16 cellular contexts compared by ENCODE assay signal in the genomic region with DNA sequence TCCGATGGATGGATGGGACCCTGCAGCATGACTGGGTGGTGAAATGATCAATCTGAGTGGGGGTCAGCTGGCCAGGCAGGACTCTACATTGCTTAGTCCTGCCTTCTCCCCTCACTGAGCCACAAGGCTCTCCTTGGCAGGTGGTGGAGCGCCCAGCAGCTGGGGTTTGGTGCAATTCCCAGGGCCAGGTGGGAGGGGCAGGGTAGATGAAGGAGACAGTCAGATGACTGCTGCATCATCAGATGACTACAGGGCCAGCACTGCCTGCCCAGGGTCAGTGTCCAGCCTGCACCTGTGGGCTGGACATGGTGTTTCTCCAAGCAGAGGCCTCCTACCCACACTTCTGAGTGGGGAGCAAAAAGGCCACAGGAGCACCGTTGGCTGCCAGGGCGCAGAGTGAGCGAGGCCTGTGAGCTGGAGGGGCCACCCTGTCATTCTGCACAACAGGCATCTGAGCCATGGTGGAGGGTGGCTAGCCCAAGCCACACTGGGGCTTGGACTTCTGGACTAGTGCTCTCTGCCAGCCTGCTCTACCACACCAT.
A peak's percentile ranks its signal among the peaks of the same experiment; 100 is the strongest.
DNase-seq lines count a peak whose midpoint lies in the region; ATAC-seq and TF ChIP-seq lines count a peak whose summit lies in the region.
"Had no signal": no experiment of that assay in that cellular context is flagged by ENCODE, and none has a peak within 500 bp of the region (broad histone marks: within the 10 kb centered on the region; RNA-seq: fewer than 3 reads in every experiment).

No MANE protein-coding gene starts in this region.

- H3K4me3 Mint-ChIP-seq in activated CD8-positive, alpha-beta memory T cell treated with anti-CD3 and anti-CD28 coated beads, Interleukin-2, amount 10 ng/mL, durations not matched to agents 7 days and 5 days, result no peak overlapping the region
- H3K4me3 Mint-ChIP-seq in MCF 10A (ENCODE audit: unreplicated experiment), result no peak overlapping the region
- H3K4me3 Mint-ChIP-seq: B cell; CD4-positive, alpha-beta T cell; H9 had no signal

- H3K27me3 ChIP-seq in DND-41 (ENCODE audit: insufficient read depth, low read length, poor library complexity), result no peaks in the 10 kb centered on the region
- no peaks in the 10 kb centered on the region for H3K27me3 ChIP-seq in stomach

- no peak overlapping the region for H3K9ac ChIP-seq in DND-41 (ENCODE audit: low read depth, low read length)

- no peak overlapping the region for H2AFZ ChIP-seq in DND-41 (ENCODE audit: low read depth, low read length)

- H3K4me2 ChIP-seq in DND-41 (ENCODE audit: insufficient read depth, low read length), result no peak overlapping the region

- TF ChIP-seq POLR2A in stomach (IDR thresholded peaks at IDR 0.05), result no peak

- no TSS peak for BruUV-seq in MCF 10A (replicated peaks; lab: Mats Ljungman, UMichigan)

- H3K27ac Mint-ChIP-seq in activated CD8-positive, alpha-beta memory T cell treated with anti-CD3 and anti-CD28 coated beads, Interleukin-2, amount 10 ng/mL, durations not matched to agents 7 days and 5 days, result no peak overlapping the region
- no peak overlapping the region for H3K27ac Mint-ChIP-seq in MCF 10A (ENCODE audit: low read depth, unreplicated experiment)
- H3K27ac Mint-ChIP-seq: B cell; CD4-positive, alpha-beta T cell; H9 had no signal

- H3K4me3 ChIP-seq in DND-41 (ENCODE audit: low read depth in 1 of 2, low read length in 2 of 2), result no peak overlapping the region
- H3K4me3 ChIP-seq in stomach, result no peak overlapping the region

- no peaks in the 10 kb centered on the region for H3K27me3 Mint-ChIP-seq in activated CD8-positive, alpha-beta memory T cell treated with anti-CD3 and anti-CD28 coated beads, Interleukin-2, amount 10 ng/mL, durations not matched to agents 7 days and 5 days
- H3K27me3 Mint-ChIP-seq in MCF 10A (ENCODE audit: insufficient read depth, unreplicated experiment), result no peaks in the 10 kb centered on the region
- H3K27me3 Mint-ChIP-seq: B cell; CD4-positive, alpha-beta T cell had no signal

- intact Hi-C loops in stomach (cut with DNase I; ENCODE audit: low total_unique reads) (no loop called here), MCF 10A (cut with micrococcal nuclease) (no loop called here)

- H3K36me3 ChIP-seq in DND-41 (ENCODE audit: insufficient read depth, low read length) (peaks cover 86% of the 10 kb centered on the region), stomach (peaks cover 0 to 10% (median 5%) of the 10 kb centered on the region in 4 donors)

- CTCF ChIA-PET in activated CD8-positive, alpha-beta memory T cell treated with anti-CD3 and anti-CD28 coated beads, Interleukin-2, amount 10 ng/mL, durations not matched to agents 7 days and 5 days (lab: Charles Lee), result no interaction called here
- CTCF ChIA-PET in MCF 10A (lab: Yijun Ruan, JAX), result interaction anchor here (0.6 to 1.6 kb wide), 2 partner anchors 15 to 211 kb away, joined by 5 to 7 read pairs; no protein-coding TSS in a partner anchor

- H3K9me3 ChIP-seq in DND-41 (ENCODE audit: insufficient read depth, low read length, severe bottlenecking), result no peaks in the 10 kb centered on the region
- peaks cover 0 to 8% (median 0%) of the 10 kb centered on the region in 4 donors for H3K9me3 ChIP-seq in stomach

- peak; percentile 19 for DNase-seq in activated CD8-positive, alpha-beta memory T cell treated with anti-CD3 and anti-CD28 coated beads, Interleukin-2, amount 10 ng/mL, durations not matched to agents 7 days and 5 days
- DNase-seq in activated CD8-positive, alpha-beta memory T cell treated with anti-CD3 and anti-CD28 coated beads for 24 hours, result no peak
- DNase-seq in DND-41 (no peak), islet precursor cell (peak; percentile 39), stomach (peak; percentile 17), mesenteric fat pad (ENCODE audit: low spot score) (no peak), MCF 10A (ENCODE audit: unreplicated experiment) (no peak)
- DNase-seq: C1 segment of cervical spinal cord; Calu3; CD4-positive, alpha-beta T cell; DMS 273 treated with DMSO at 0.1 percent for 48 hours; DMS79; EL; GOT3; H9 had no signal

- H3K9me3 Mint-ChIP-seq in activated CD8-positive, alpha-beta memory T cell treated with anti-CD3 and anti-CD28 coated beads, Interleukin-2, amount 10 ng/mL, durations not matched to agents 7 days and 5 days (ENCODE audit: low read depth), result no peaks in the 10 kb centered on the region
- no peaks in the 10 kb centered on the region for H3K9me3 Mint-ChIP-seq in MCF 10A (ENCODE audit: unreplicated experiment)
- H3K9me3 Mint-ChIP-seq: CD4-positive, alpha-beta T cell; H9 had no signal

- no peaks in the 10 kb centered on the region for H3K4me1 ChIP-seq in DND-41 (ENCODE audit: insufficient read depth, low read length)
- H3K4me1 ChIP-seq in stomach, result no peaks in the 10 kb centered on the region

- ATAC-seq in activated CD8-positive, alpha-beta memory T cell treated with anti-CD3 and anti-CD28 coated beads, Interleukin-2, amount 10 ng/mL, durations not matched to agents 7 days and 5 days, result no peak
- ATAC-seq in DND-41 (ENCODE audit: insufficient read depth, low read depth), result no peak

- no peak for TF ChIP-seq EP300 in stomach (IDR thresholded peaks at IDR 0.05)

- peaks cover 96% of the 10 kb centered on the region for H4K20me1 ChIP-seq in DND-41 (ENCODE audit: insufficient read depth, low read length)

- peaks cover 100% of the 10 kb centered on the region for H3K79me2 ChIP-seq in DND-41 (ENCODE audit: insufficient read depth, low read length)

- peak overlapping the region; percentile 29; the same call in 1 of the 2 replicates for H3K27ac ChIP-seq in DND-41 (ENCODE audit: low read length)
- H3K27ac ChIP-seq in stomach, result no peak overlapping the region

- no peaks in the 10 kb centered on the region for H3K36me3 Mint-ChIP-seq in activated CD8-positive, alpha-beta memory T cell treated with anti-CD3 and anti-CD28 coated beads, Interleukin-2, amount 10 ng/mL, durations not matched to agents 7 days and 5 days
- no peaks in the 10 kb centered on the region for H3K36me3 Mint-ChIP-seq in MCF 10A (ENCODE audit: insufficient read depth, unreplicated experiment)

- H3K4me1 Mint-ChIP-seq in activated CD8-positive, alpha-beta memory T cell treated with anti-CD3 and anti-CD28 coated beads, Interleukin-2, amount 10 ng/mL, durations not matched to agents 7 days and 5 days, result no peaks in the 10 kb centered on the region
- H3K4me1 Mint-ChIP-seq in MCF 10A (ENCODE audit: insufficient read depth, unreplicated experiment), result no peaks in the 10 kb centered on the region
- H3K4me1 Mint-ChIP-seq: B cell, H9 had no signal

- POLR2A ChIA-PET in MCF 10A (lab: Yijun Ruan, JAX), result no interaction called here

- TF ChIP-seq CTCF in DND-41 (IDR thresholded peaks at IDR 0.05; ENCODE audit: borderline replicate concordance, extremely low read depth, low read length, poor library complexity, severe bottlenecking) (no peak), stomach (IDR thresholded peaks at IDR 0.05) (no peak), MCF 10A (IDR thresholded peaks at IDR 0.05; ENCODE audit: unreplicated experiment) (no peak)

- 85 to 100% (median 94%) methylated on average over 4 to 5 of the region's 5 CpGs for WGBS in stomach, 5 donors

Comparison
In these comparisons a context has a peak if more than half of its experiments do, and no peak if none do; other contexts are left out.
1. DNase-seq: peak in activated CD8-positive, alpha-beta memory T cell treated with anti-CD3 and anti-CD28 coated beads, Interleukin-2, amount 10 ng/mL, durations not matched to agents 7 days and 5 days (single experiment), islet precursor cell (single experiment) and stomach (single experiment); none in activated CD8-positive, alpha-beta memory T cell treated with anti-CD3 and anti-CD28 coated beads for 24 hours (single experiment), DND-41 (single experiment), mesenteric fat pad (single experiment) and MCF 10A (single experiment).